7 cellular contexts compared by ENCODE assay signal in genomic region chr1:245749053-245749452, GRCh38.
"Had no signal": no experiment of that assay in that cellular context is flagged by ENCODE, and none has a peak within 500 bp of the region (broad histone marks: within the 10 kb centered on the region; RNA-seq: fewer than 3 reads in every experiment).

No MANE protein-coding gene starts in this region.

- DNase-seq: GOT3, H7 had no signal

- H2AFZ ChIP-seq: GM23248 had no signal

- H3K27ac ChIP-seq: GM23248, HL-60 had no signal

- H3K4me1 ChIP-seq: HAP-1 had no signal

- H3K36me3 ChIP-seq: HAP-1 had no signal

- H3K9me3 ChIP-seq: HAP-1 had no signal

- ATAC-seq: HCT116, HepG2 had no signal

- H3K9ac ChIP-seq: GM23248 had no signal

- H3K4me3 ChIP-seq: GM23248, HAP-1 had no signal
